In the genomic region with DNA sequence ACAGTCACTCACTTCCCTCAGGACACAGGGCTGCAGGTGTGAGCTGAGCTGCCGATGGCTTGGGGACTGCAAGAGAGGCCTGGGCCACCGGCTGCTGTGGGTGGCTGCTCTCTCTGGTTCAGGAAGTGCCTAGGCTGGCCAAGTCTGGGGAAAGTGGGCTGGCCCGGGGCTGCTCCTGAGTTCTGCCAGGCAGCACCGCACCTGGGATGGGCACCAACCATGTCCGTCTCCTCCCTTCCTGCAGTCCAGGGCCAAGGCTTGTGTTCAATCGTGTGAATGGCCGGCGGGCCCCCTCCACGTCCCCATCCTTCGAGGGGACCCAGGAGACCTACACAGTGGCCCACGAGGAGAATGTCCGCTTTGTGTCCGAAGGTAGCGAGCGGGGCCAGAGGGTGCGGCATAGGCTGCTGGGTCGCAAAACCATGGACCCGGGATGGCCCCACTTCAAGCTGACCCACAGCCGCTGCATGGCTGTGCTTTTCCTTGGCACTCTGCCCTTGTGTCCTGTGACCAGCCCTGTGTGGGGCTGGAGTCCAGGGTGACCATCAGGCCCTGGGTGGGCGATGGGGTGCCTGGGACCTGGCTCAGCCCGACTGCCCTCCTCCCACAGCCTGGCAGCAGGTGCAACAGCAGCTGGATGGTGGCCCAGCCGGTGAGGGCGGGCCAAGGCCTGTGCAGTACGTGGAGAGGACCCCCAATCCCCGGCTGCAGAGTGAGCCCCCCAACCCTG, we compare ENCODE assay signal across 10 cellular contexts. TPM values are rescaled to one million over a fixed set of nuclear protein-coding genes. Genes with fewer than 3 reads are reported as not detected.
DNase-seq lines count a peak whose midpoint lies in the region; ATAC-seq, FAIRE-seq and TF ChIP-seq lines count a peak whose summit lies in the region.
"Had no signal": no experiment of that assay in that cellular context is flagged by ENCODE, and none has a peak within 500 bp of the region (broad histone marks: within the 10 kb centered on the region; RNA-seq: fewer than 3 reads in every experiment).

No MANE protein-coding gene starts in this region.

- peaks cover 17% of the 10 kb centered on the region; the same call in 1 of the 2 replicates for H4K20me1 ChIP-seq in PC-9 (ENCODE audit: insufficient read depth)

- no peak overlapping the region for H2AFZ ChIP-seq in PC-9

- BruUV-seq in PC-9 (replicated peaks; lab: Mats Ljungman, UMichigan) = no TSS peak

- CTCF ChIA-PET in PC-9 (lab: Charles Lee) = interaction anchor here (0.6 kb wide), 1 partner anchor 265 kb away, joined by 7 read pairs; no protein-coding TSS in a partner anchor

- TF ChIP-seq CTCF in PC-9 (conservative IDR thresholded peaks at IDR 0.05) (no peak), right atrium auricular region (IDR thresholded peaks at IDR 0.05) (no peak), sigmoid colon (IDR thresholded peaks at IDR 0.05) (no peak)

- H3K27me3 ChIP-seq in PC-9 (ENCODE audit: insufficient read depth, low read depth) (no peaks in the 10 kb centered on the region), right atrium auricular region (no peaks in the 10 kb centered on the region), sigmoid colon (no peaks in the 10 kb centered on the region)

- intact Hi-C loops in PC-9 (cut with micrococcal nuclease; ENCODE audit: unreplicated experiment) = loop anchor here (10.0 kb wide), 1 partner anchor 263 kb away; the partner anchor contains the start of gene PGAP6
- intact Hi-C loops in sigmoid colon (cut with DNase I) = no loop called here

- POLR2A ChIA-PET in PC-9 (lab: Charles Lee; ENCODE audit: unreplicated experiment) = interaction anchor here (0.6 kb wide), 1 partner anchor 13 kb away, joined by 3 read pairs; no protein-coding TSS in a partner anchor

- H3K79me2 ChIP-seq in PC-9 (ENCODE audit: low read depth) = peaks cover 69% of the 10 kb centered on the region

- DNase-seq in GM12891 (ENCODE audit: insufficient read length, low spot score) = no peak
- DNase-seq in PC-9 = no peak
- DNase-seq in right atrium auricular region (ENCODE audit: low spot score) = no peak
- no peak for DNase-seq in sigmoid colon
- DNase-seq in DMS79 treated with DMSO at 0.1 percent for 48 hours (lab: John Stamatoyannopoulos, UW) = no peak
- DNase-seq in ACHN = no peak
- DNase-seq in stimulated activated naive CD8-positive, alpha-beta T cell treated with anti-CD3 and anti-CD28 coated beads, Interleukin-15, Interleukin-2, amounts not matched to agents 100 U/mL and 50 U/mL, for 24 hours = no peak
- DNase-seq: effector memory CD4-positive, alpha-beta T cell; midbrain had no signal

- TF ChIP-seq EP300 in sigmoid colon (IDR thresholded peaks at IDR 0.05) = no peak

- H3K4me1 ChIP-seq in PC-9 (replicated peaks; ENCODE audit: insufficient read depth) (peaks cover 65% of the 10 kb centered on the region), right atrium auricular region (peaks cover 0 to 70% of the 10 kb centered on the region in 2 donors), sigmoid colon (peaks cover 0 to 54% (median 46%) of the 10 kb centered on the region in 4 donors)

- no peak for ATAC-seq in GM21786 (IDR thresholded peaks at IDR 0.05; ENCODE audit: unreplicated experiment)
- ATAC-seq in stimulated activated naive CD8-positive, alpha-beta T cell treated with anti-CD3 and anti-CD28 coated beads, Interleukin-15, Interleukin-2, amounts not matched to agents 100 U/mL and 50 U/mL, for 24 hours = no peak

- no peaks in the 10 kb centered on the region for H3K9me2 ChIP-seq in PC-9 (ENCODE audit: insufficient read depth)

- TF ChIP-seq POLR2A in GM12891 (IDR thresholded peaks at IDR 0.05; ENCODE audit: low read depth, low read length) = no peak
- TF ChIP-seq POLR2A in sigmoid colon (IDR thresholded peaks at IDR 0.05) = no peak

- no peaks in the 10 kb centered on the region for H3K9me3 ChIP-seq in PC-9 (ENCODE audit: insufficient read depth, low read depth)
- H3K9me3 ChIP-seq in right atrium auricular region = no peaks in the 10 kb centered on the region
- no peaks in the 10 kb centered on the region for H3K9me3 ChIP-seq in sigmoid colon

- no peak for FAIRE-seq in GM12891 (lab: Jason Lieb, UNC)

- H3K36me3 ChIP-seq in PC-9 (ENCODE audit: low read depth) = no peaks in the 10 kb centered on the region
- H3K36me3 ChIP-seq in right atrium auricular region = no peaks in the 10 kb centered on the region
- peaks cover 0 to 5% (median 0%) of the 10 kb centered on the region in 4 donors for H3K36me3 ChIP-seq in sigmoid colon

- peak overlapping the region; percentile 92 for H3K4me2 ChIP-seq in PC-9

- H3F3A ChIP-seq in PC-9 (ENCODE audit: insufficient read depth, low read depth) = peaks cover 33% of the 10 kb centered on the region

- no peak overlapping the region for H3K27ac ChIP-seq in PC-9
- H3K27ac ChIP-seq in right atrium auricular region = peak overlapping the region; percentile 88 to 92
- H3K27ac ChIP-seq in sigmoid colon = peak overlapping the region in 3 of 4 donors; percentile 22 to 89 (median 78)

- H3K4me3 ChIP-seq in PC-9 (no peak overlapping the region; the same call in 1 of the 2 replicates), right atrium auricular region (no peak overlapping the region), sigmoid colon (no peak overlapping the region)

- in situ Hi-C loops in ACHN (cut with HindIII; ENCODE audit: low pct_ligation_motif_present, low pct_unique_long_range_greater_than_20kb, low sequenced_read_pairs) = no loop called here

- WGBS in sigmoid colon, 2 donors = 22 to 75% methylated on average over 25 of the region's 25 CpGs

TF ChIP-seq in GM12891, 5 proteins besides CTCF, POLR2A, EP300 and RAD21:
- no peak for TF ChIP-seq PAX5 (IDR thresholded peaks at IDR 0.05; ENCODE audit: insufficient read depth, low read length, severe bottlenecking)
- 0 out of 2 replicates have a peak, but pooled peaks have one; percentile 13 for TF ChIP-seq POLR2AphosphoS5 (IDR thresholded peaks at IDR 0.05; ENCODE audit: low read depth, low read length)

RNA-seq across cellular contexts. Expression of gene WDR90, which starts 1.8 kb away (rescaled TPM):
- polyA plus RNA-seq in GM12891 (2012; ENCODE audit: low read depth, missing spikeins) = 20.6 TPM
- total RNA-seq in PC-9 (2021) (118 and 126 TPM in 2 replicates), right atrium auricular region (1 to 10 TPM; 3.0 to 5.7 TPM), sigmoid colon (10 to 100 TPM in 3 of 4 donors, 1 to 10 TPM in 1; 6.6 to 37.1 (median 13.7) TPM)
- polyA plus RNA-seq in sigmoid colon = 10 to 100 TPM in 1 of 3 donors, 1 to 10 TPM in 2; 5.4 to 49.0 (median 7.2) TPM

RNA-seq across cellular contexts. Expression of gene MCRIP2, which starts 5.7 kb away (rescaled TPM):
- polyA plus RNA-seq in GM12891 (2012; ENCODE audit: low read depth, missing spikeins) = 50.6 TPM
- total RNA-seq in PC-9 (2021) (64.2 and 69.6 TPM in 2 replicates), right atrium auricular region (100 to 1,000 TPM; 110 to 121 TPM), sigmoid colon (10 to 100 TPM; 52.1 to 63.4 (median 55.6) TPM)
- polyA plus RNA-seq in sigmoid colon = 100 to 1,000 TPM; 106 to 132 (median 131) TPM

RNA-seq across cellular contexts. Expression of gene METTL26, which starts 11.2 kb away (rescaled TPM):
- 86.9 TPM for polyA plus RNA-seq in GM12891 (2012; ENCODE audit: low read depth, missing spikeins)
- total RNA-seq in PC-9 (2021) (144 and 158 TPM in 2 replicates), right atrium auricular region (100 to 1,000 TPM; 103 to 137 TPM), sigmoid colon (100 to 1,000 TPM; 101 to 163 (median 157) TPM)
- 100 to 1,000 TPM in 1 of 3 donors, 10 to 100 TPM in 2; 79.5 to 132 (median 87.1) TPM for polyA plus RNA-seq in sigmoid colon

RNA-seq across cellular contexts. Expression of gene WFIKKN1, which starts 16.6 kb away (rescaled TPM):
- 0.39 TPM for polyA plus RNA-seq in GM12891 (2012; ENCODE audit: low read depth, missing spikeins)
- total RNA-seq in PC-9 (2021) (6.9 and 9.2 TPM in 2 replicates), right atrium auricular region (under 1 TPM; 0.52 to 0.71 TPM), sigmoid colon (1 to 10 TPM in 1 of 4 donors, under 1 TPM in 3; 0.27 to 1.4 (median 0.43) TPM)
- polyA plus RNA-seq in sigmoid colon = under 1 TPM; 0.46 to 0.80 (median 0.60) TPM

RNA-seq across cellular contexts. Expression of gene RHOT2, which starts 20.6 kb away (rescaled TPM):
- 73.5 TPM for polyA plus RNA-seq in GM12891 (2012; ENCODE audit: low read depth, missing spikeins)
- 143 and 173 TPM in 2 replicates for total RNA-seq in PC-9 (2021)
- 10 to 100 TPM; 37.8 to 42.8 TPM for total RNA-seq in right atrium auricular region
- 10 to 100 TPM; 35.3 to 58.8 (median 48.8) TPM for total RNA-seq in sigmoid colon
- 100 to 1,000 TPM in 1 of 3 donors, 10 to 100 TPM in 2; 48.3 to 159 (median 52.9) TPM for polyA plus RNA-seq in sigmoid colon
